Comparison of ENCODE assay signal across 7 cellular contexts in genomic region chr16:23509441-23509754, GRCh38. TPM values are rescaled to one million over a fixed set of nuclear protein-coding genes. Genes with fewer than 3 reads are reported as not detected.
DNase-seq lines count a peak whose midpoint lies in the region; ATAC-seq and TF ChIP-seq lines count a peak whose summit lies in the region.

No MANE protein-coding gene starts in this region.

- DNase-seq in HFF-Myc (ENCODE audit: extremely low read depth, low read depth) (no peak), activated B cell treated with CpG ODN at 0.5 μM for 24 hours (no peak), glomerular visceral epithelial cell (ENCODE audit: extremely low spot score) (no peak)
- DNase-seq in stimulated activated effector memory CD8-positive, alpha-beta T cell treated with anti-CD3 and anti-CD28 coated beads, Interleukin-12 subunit alpha, Interleukin-12 subunit beta, amount 100 ng/mL, for 72 hours (ENCODE audit: low spot score in 2 of 2) = no peak

- peaks cover 62% of the 10 kb centered on the region for H3K4me1 Mint-ChIP-seq in activated B cell treated with CpG ODN at 0.5 μM for 24 hours
- peaks cover 52% of the 10 kb centered on the region for H3K4me1 Mint-ChIP-seq in stimulated activated effector memory CD8-positive, alpha-beta T cell treated with anti-CD3 and anti-CD28 coated beads, Interleukin-12 subunit alpha, Interleukin-12 subunit beta, amount 100 ng/mL, for 72 hours

- no peak for ATAC-seq in activated B cell treated with CpG ODN at 0.5 μM for 24 hours (ENCODE audit: low read depth)
- no peak for ATAC-seq in stimulated activated effector memory CD8-positive, alpha-beta T cell treated with anti-CD3 and anti-CD28 coated beads, Interleukin-12 subunit alpha, Interleukin-12 subunit beta, amount 100 ng/mL, for 72 hours
- ATAC-seq in GM21619 (IDR thresholded peaks at IDR 0.05; ENCODE audit: unreplicated experiment) = no peak
- no peak for ATAC-seq in HG02642 (IDR thresholded peaks at IDR 0.05; ENCODE audit: poor library complexity, unreplicated experiment)

- TF ChIP-seq CTCF in HFF-Myc (IDR thresholded peaks at IDR 0.05; ENCODE audit: low read depth, low read length, missing control alignments) = no peak
- TF ChIP-seq CTCF in activated B cell treated with CpG ODN at 0.5 μM for 24 hours (IDR thresholded peaks at IDR 0.05) = no peak

- H3K4me3 Mint-ChIP-seq in activated B cell treated with CpG ODN at 0.5 μM for 24 hours = peak overlapping the region; percentile 90
- peak overlapping the region; percentile 95 for H3K4me3 Mint-ChIP-seq in stimulated activated effector memory CD8-positive, alpha-beta T cell treated with anti-CD3 and anti-CD28 coated beads, Interleukin-12 subunit alpha, Interleukin-12 subunit beta, amount 100 ng/mL, for 72 hours

- H3K4me3 ChIP-seq in HFF-Myc (replicated peaks; ENCODE audit: low read depth, low read length) (peak overlapping the region; percentile 73), iPS-11a (ENCODE audit: low read depth, low read length) (peak overlapping the region; percentile 78)

- H3K9me3 Mint-ChIP-seq in activated B cell treated with CpG ODN at 0.5 μM for 24 hours = no peaks in the 10 kb centered on the region
- H3K9me3 Mint-ChIP-seq in stimulated activated effector memory CD8-positive, alpha-beta T cell treated with anti-CD3 and anti-CD28 coated beads, Interleukin-12 subunit alpha, Interleukin-12 subunit beta, amount 100 ng/mL, for 72 hours = peaks cover 4% of the 10 kb centered on the region

- H3K36me3 Mint-ChIP-seq in activated B cell treated with CpG ODN at 0.5 μM for 24 hours (ENCODE audit: low read depth) = peaks cover 20% of the 10 kb centered on the region
- peaks cover 39% of the 10 kb centered on the region for H3K36me3 Mint-ChIP-seq in stimulated activated effector memory CD8-positive, alpha-beta T cell treated with anti-CD3 and anti-CD28 coated beads, Interleukin-12 subunit alpha, Interleukin-12 subunit beta, amount 100 ng/mL, for 72 hours

- POLR2A ChIA-PET in activated B cell treated with CpG ODN at 0.5 μM for 24 hours (lab: Charles Lee) = interaction anchor here (0.8 to 8.1 kb wide), 8 partner anchors 10 to 61 kb away, joined by 3 to 209 read pairs (median 6); partner anchors contain the start of genes COG7, EARS2 and UBFD1

- CTCF ChIA-PET in activated B cell treated with CpG ODN at 0.5 μM for 24 hours (lab: Charles Lee) = interaction anchor here (1.1 to 2.4 kb wide), 3 partner anchors 10 to 87 kb away, joined by 3 to 7 read pairs (median 5); no protein-coding TSS in a partner anchor

- intact Hi-C loops in activated B cell treated with CpG ODN at 0.5 μM for 24 hours (cut with micrococcal nuclease) = loop anchor here (1.0 to 5.0 kb wide), 3 partner anchors 9 to 87 kb away; partner anchors contain the start of genes COG7 and NDUFAB1

- H3K27ac Mint-ChIP-seq in activated B cell treated with CpG ODN at 0.5 μM for 24 hours = peak overlapping the region; percentile 95
- peak overlapping the region; percentile 87 for H3K27ac Mint-ChIP-seq in stimulated activated effector memory CD8-positive, alpha-beta T cell treated with anti-CD3 and anti-CD28 coated beads, Interleukin-12 subunit alpha, Interleukin-12 subunit beta, amount 100 ng/mL, for 72 hours

- H3K27me3 Mint-ChIP-seq in activated B cell treated with CpG ODN at 0.5 μM for 24 hours = no peaks in the 10 kb centered on the region

RNA-seq across cellular contexts. Expression of gene GGA2, which starts 0.9 kb away (rescaled TPM):
- 264 and 281 TPM in 2 replicates for total RNA-seq in activated B cell treated with CpG ODN at 0.5 μM for 24 hours

RNA-seq across cellular contexts. Expression of gene EARS2, which starts 47.8 kb away (rescaled TPM):
- total RNA-seq in activated B cell treated with CpG ODN at 0.5 μM for 24 hours = 24.9 and 27.5 TPM in 2 replicates

RNA-seq across cellular contexts. Expression of gene UBFD1, which starts 48.1 kb away (rescaled TPM):
- 47.9 and 52.2 TPM in 2 replicates for total RNA-seq in activated B cell treated with CpG ODN at 0.5 μM for 24 hours

RNA-seq across cellular contexts. Expression of gene COG7, which starts 56.4 kb away (rescaled TPM):
- 19.3 and 20.2 TPM in 2 replicates for total RNA-seq in activated B cell treated with CpG ODN at 0.5 μM for 24 hours
